Comparison of ENCODE assay signal across 16 cellular contexts in the genomic region with DNA sequence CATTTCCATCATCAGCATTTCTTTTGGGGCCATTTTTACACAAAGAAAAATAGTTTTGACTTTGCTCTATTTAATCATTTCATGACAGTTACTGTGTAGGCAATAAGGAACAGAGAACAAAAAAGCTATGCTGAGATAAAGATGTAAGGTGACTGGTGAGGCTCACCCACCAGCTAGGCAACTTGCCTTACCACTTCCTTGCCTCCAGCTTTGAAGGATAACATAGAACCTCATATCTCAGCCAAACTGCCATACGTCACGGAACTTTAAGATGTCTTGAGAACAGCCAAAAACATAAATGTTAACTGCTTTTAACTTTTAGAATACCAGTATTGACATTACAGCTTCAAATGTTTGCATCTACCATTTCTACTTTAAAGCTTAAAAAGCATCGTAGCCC. TPM values are rescaled to one million over a fixed set of nuclear protein-coding genes. Genes with fewer than 3 reads are reported as not detected.
DNase-seq lines count a peak whose midpoint lies in the region; ATAC-seq and TF ChIP-seq lines count a peak whose summit lies in the region.
"Had no signal": no experiment of that assay in that cellular context is flagged by ENCODE, and none has a peak within 500 bp of the region (broad histone marks: within the 10 kb centered on the region; RNA-seq: fewer than 3 reads in every experiment).

No MANE protein-coding gene starts in this region.

- peak overlapping the region; percentile 42 for H3K9ac ChIP-seq in Loucy (ENCODE audit: low read depth, low read length, poor library complexity, severe bottlenecking)

- H2AFZ ChIP-seq in Loucy (ENCODE audit: low read length) = no peak overlapping the region

- no peaks in the 10 kb centered on the region for H4K20me1 ChIP-seq in Loucy (ENCODE audit: insufficient read depth, low read length, poor library complexity, severe bottlenecking)

- WGBS in spleen, 5 donors = 33 to 55% (median 41%) methylated on average over 3 of the region's 3 CpGs

- H3K36me3 Mint-ChIP-seq in HFFc6 (ENCODE audit: low read depth) = no peaks in the 10 kb centered on the region
- H3K36me3 Mint-ChIP-seq: natural killer cell treated with Interleukin-12 subunit alpha and Interleukin-12 subunit beta and Interleukin-15 and Interleukin-18, amount 100 ng/mL, for 72 hours had no signal

- H3K27me3 ChIP-seq in Loucy (ENCODE audit: insufficient read depth, low read length, poor library complexity, severe bottlenecking) = no peaks in the 10 kb centered on the region
- no peaks in the 10 kb centered on the region for H3K27me3 ChIP-seq in effector memory CD4-positive, alpha-beta T cell (replicated peaks; ENCODE audit: control insufficient read depth, insufficient read depth, low read length, poor library complexity, severe bottlenecking)
- H3K27me3 ChIP-seq in spleen (replicated peaks in 1 of 7) = peaks cover 0 to 18% (median 0%) of the 10 kb centered on the region in 7 donors
- H3K27me3 ChIP-seq: suprapubic skin had no signal

- no peaks in the 10 kb centered on the region for H3K36me3 ChIP-seq in Loucy (ENCODE audit: insufficient read depth, low read length)
- no peaks in the 10 kb centered on the region for H3K36me3 ChIP-seq in effector memory CD4-positive, alpha-beta T cell (ENCODE audit: control insufficient read depth, insufficient read depth, low read length)
- no peaks in the 10 kb centered on the region for H3K36me3 ChIP-seq in spleen
- H3K36me3 ChIP-seq: suprapubic skin had no signal

- intact Hi-C loops in spleen (cut with DNase I; ENCODE audit: low total_unique reads) = no loop called here

- H3K4me3 ChIP-seq in Loucy (ENCODE audit: low read length, poor library complexity, severe bottlenecking) (no peak overlapping the region), spleen (no peak overlapping the region)
- H3K4me3 ChIP-seq in effector memory CD4-positive, alpha-beta T cell (ENCODE audit: insufficient read depth, low read depth, low read length, poor library complexity, severe bottlenecking) = no peak overlapping the region
- H3K4me3 ChIP-seq: suprapubic skin had no signal

- H3K9me3 ChIP-seq in Loucy (ENCODE audit: insufficient read depth, low read depth, low read length) (no peaks in the 10 kb centered on the region), spleen (no peaks in the 10 kb centered on the region)
- no peaks in the 10 kb centered on the region for H3K9me3 ChIP-seq in effector memory CD4-positive, alpha-beta T cell (ENCODE audit: control insufficient read depth, low read length)
- H3K9me3 ChIP-seq: suprapubic skin had no signal

- no peak for TF ChIP-seq POLR2A in spleen (IDR thresholded peaks at IDR 0.05)

- ATAC-seq in GM21390 (IDR thresholded peaks at IDR 0.05; ENCODE audit: unreplicated experiment) = no peak
- ATAC-seq: natural killer cell treated with Interleukin-12 subunit alpha and Interleukin-12 subunit beta and Interleukin-15 and Interleukin-18, amount 100 ng/mL, for 72 hours; Right ventricle myocardium inferior had no signal

- peaks cover 72% of the 10 kb centered on the region for H3K4me1 ChIP-seq in Loucy (ENCODE audit: insufficient read depth, low read length, poor library complexity, severe bottlenecking)
- H3K4me1 ChIP-seq in effector memory CD4-positive, alpha-beta T cell (ENCODE audit: control insufficient read depth, insufficient read depth, low read length, poor library complexity, severe bottlenecking) = peaks cover 37% of the 10 kb centered on the region
- peaks cover 0 to 15% (median 6%) of the 10 kb centered on the region in 6 donors for H3K4me1 ChIP-seq in spleen

- H3K27ac ChIP-seq in effector memory CD4-positive, alpha-beta T cell (ENCODE audit: insufficient read depth, low read length, poor library complexity, severe bottlenecking) = peak overlapping the region; percentile 58
- peak overlapping the region in 4 of 8 donors; percentile 8 to 65 (median 49) for H3K27ac ChIP-seq in spleen
- H3K27ac ChIP-seq: suprapubic skin had no signal

- H3K4me1 Mint-ChIP-seq in HFFc6 (ENCODE audit: low read depth) = peaks cover 35% of the 10 kb centered on the region

- DNase-seq in SKM-1 (lab: John Stamatoyannopoulos, UW; ENCODE audit: unreplicated experiment) = peak; percentile 17
- DNase-seq in SKM-1 treated with dmso at 0.1 percent for 144 hours (lab: John Stamatoyannopoulos, UW; ENCODE audit: unreplicated experiment) = no peak
- peak; percentile 29 for DNase-seq in activated CD8-positive, alpha-beta memory T cell treated with anti-CD3 and anti-CD28 coated beads, Interleukin-2, amount 50 U/mL, for 4 hours
- peak in 1 of 3 donors; percentile 34 for DNase-seq in effector memory CD4-positive, alpha-beta T cell
- no peak for DNase-seq in spleen
- DNase-seq in HFFc6 = no peak
- DNase-seq: 8988T, aorta, GOT3, NCI-H2029 treated with DMSO at 0.1 percent for 48 hours, NCI-H82 had no signal

- peak overlapping the region; percentile 12 for H3K4me2 ChIP-seq in Loucy (ENCODE audit: low read depth, low read length, poor library complexity, severe bottlenecking)

- H3K27ac Mint-ChIP-seq in HFFc6 = no peak overlapping the region
- H3K27ac Mint-ChIP-seq: natural killer cell treated with Interleukin-12 subunit alpha and Interleukin-12 subunit beta and Interleukin-15 and Interleukin-18, amount 100 ng/mL, for 72 hours had no signal

- H3K27me3 Mint-ChIP-seq in HFFc6 (ENCODE audit: insufficient read depth) = no peaks in the 10 kb centered on the region; the same call in none of the 2 replicates

- peaks cover 15% of the 10 kb centered on the region for H3F3A ChIP-seq in Loucy (ENCODE audit: low read depth)

- no peaks in the 10 kb centered on the region for H3K9me3 Mint-ChIP-seq in HFFc6
- H3K9me3 Mint-ChIP-seq: natural killer cell treated with Interleukin-12 subunit alpha and Interleukin-12 subunit beta and Interleukin-15 and Interleukin-18, amount 100 ng/mL, for 72 hours had no signal

- TF ChIP-seq CTCF in Loucy (conservative IDR thresholded peaks at IDR 0.05; ENCODE audit: low read length) (no peak), spleen (IDR thresholded peaks at IDR 0.05 in 8 of 11, conservative IDR thresholded peaks at IDR 0.05 in 3 of 11) (no peak), HFFc6 (IDR thresholded peaks at IDR 0.05) (no peak)

- H3K9me2 ChIP-seq in Loucy (replicated peaks; ENCODE audit: low read depth, low read length) = no peaks in the 10 kb centered on the region

- H3K4me3 Mint-ChIP-seq in HFFc6 = no peak overlapping the region
- H3K4me3 Mint-ChIP-seq: natural killer cell treated with Interleukin-12 subunit alpha and Interleukin-12 subunit beta and Interleukin-15 and Interleukin-18, amount 100 ng/mL, for 72 hours had no signal

- H3K79me2 ChIP-seq in Loucy (ENCODE audit: insufficient read depth, low read length) = no peaks in the 10 kb centered on the region

RNA-seq across cellular contexts. Expression of gene GCNT4, which starts 7.5 kb away (rescaled TPM):
- 1 to 10 TPM; 1.5 to 3.8 (median 2.3) TPM for total RNA-seq in spleen
- polyA plus RNA-seq in spleen = under 1 TPM; 0.37 to 0.83 (median 0.61) TPM
- 10 to 100 TPM in 1 of 6 experiments, 1 to 10 TPM in 5; 4.4 to 11.0 (median 5.4) TPM for total RNA-seq in HFFc6 (2021; fragmentation: NEBNext Ultra II Directional; extraction: Animal tissue kit (Norgen Biotek cat#: 25700))

Comparison
In these comparisons a context has a peak if more than half of its experiments do, and no peak if none do; other contexts are left out.
1. DNase-seq: peak in SKM-1 (single experiment) and activated CD8-positive, alpha-beta memory T cell treated with anti-CD3 and anti-CD28 coated beads, Interleukin-2, amount 50 U/mL, for 4 hours (single experiment); none in SKM-1 treated with dmso at 0.1 percent for 144 hours (single experiment), spleen (single experiment) and HFFc6 (single experiment).